15 cellular contexts compared by ENCODE assay signal in the genomic region with DNA sequence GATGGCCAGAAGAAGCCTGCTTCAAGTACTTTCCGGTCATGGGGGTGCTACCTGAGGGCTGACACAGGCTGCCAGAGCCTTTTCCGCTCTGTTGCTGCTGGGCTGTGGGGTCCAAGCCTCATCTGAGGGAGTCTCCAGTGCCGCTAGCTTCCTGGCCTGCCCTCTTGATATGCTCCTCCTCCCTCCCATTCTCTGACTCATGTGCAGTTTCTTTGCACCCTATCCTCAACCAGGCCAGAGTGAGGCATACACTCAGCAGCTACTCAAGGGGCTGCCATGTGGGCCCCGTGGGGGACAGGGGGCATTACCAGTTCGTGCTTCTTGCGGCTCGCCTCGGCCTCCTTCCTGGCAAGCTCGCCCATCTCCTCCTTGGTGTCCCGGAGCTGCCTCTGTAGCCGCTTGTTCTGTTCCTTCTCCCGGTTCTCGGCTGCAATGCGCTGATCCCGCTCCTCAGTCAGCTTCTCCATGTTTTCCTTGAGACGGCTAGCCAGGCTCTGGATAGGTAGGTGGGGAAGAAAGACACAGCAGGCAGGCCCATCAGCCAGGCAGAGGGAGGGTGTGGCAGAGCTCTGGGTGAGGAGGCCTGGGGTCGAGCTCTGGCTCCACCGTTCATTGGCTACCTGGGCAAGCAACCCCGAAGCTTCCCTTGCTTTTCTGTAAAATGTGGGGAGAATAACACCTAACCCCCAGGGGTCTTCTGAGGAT. TPM values are rescaled to one million over a fixed set of nuclear protein-coding genes. Genes with fewer than 3 reads are reported as not detected.
DNase-seq lines count a peak whose midpoint lies in the region; ATAC-seq, FAIRE-seq and TF ChIP-seq lines count a peak whose summit lies in the region.
"Had no signal": no experiment of that assay in that cellular context is flagged by ENCODE, and none has a peak within 500 bp of the region (broad histone marks: within the 10 kb centered on the region; RNA-seq: fewer than 3 reads in every experiment).

No MANE protein-coding gene starts in this region.

- peak in 1 of 2 experiments; percentile 15; a peak in 1 of 4 replicates for TF ChIP-seq RAD21 in H1 (IDR thresholded peaks at IDR 0.05 in 1 of 2, conservative IDR thresholded peaks at IDR 0.05 in 1 of 2; ENCODE audit: low read depth in 2 of 2, low read length in 2 of 2)

- no peak overlapping the region for H2AFZ ChIP-seq in H1 (ENCODE audit: low read length)

- no peaks in the 10 kb centered on the region for H3K9me3 Mint-ChIP-seq in activated CD4-positive, alpha-beta T cell treated with anti-CD3 and anti-CD28 coated beads for 36 hours (ENCODE audit: low read depth)
- no peaks in the 10 kb centered on the region for H3K9me3 Mint-ChIP-seq in activated CD4-positive, alpha-beta T cell treated with anti-CD3 and anti-CD28 coated beads, Interleukin-2, amount 10 ng/mL, durations not matched to agents 24 days and 14 days
- no peaks in the 10 kb centered on the region for H3K9me3 Mint-ChIP-seq in stimulated activated effector memory CD8-positive, alpha-beta T cell treated with anti-CD3 and anti-CD28 coated beads, Interleukin-12 subunit alpha, Interleukin-12 subunit beta, amount 100 ng/mL, for 72 hours

- no peak overlapping the region; the same call in 1 of the 2 replicates for H2AK5ac ChIP-seq in H1 (ENCODE audit: low read depth, low read length)

- no peaks in the 10 kb centered on the region for H3K27me3 Mint-ChIP-seq in activated CD4-positive, alpha-beta T cell treated with anti-CD3 and anti-CD28 coated beads for 36 hours
- no peaks in the 10 kb centered on the region for H3K27me3 Mint-ChIP-seq in activated CD4-positive, alpha-beta T cell treated with anti-CD3 and anti-CD28 coated beads, Interleukin-2, amount 10 ng/mL, durations not matched to agents 24 days and 14 days

- H3K56ac ChIP-seq in H1 (replicated peaks; ENCODE audit: insufficient read length, low read depth, low read length), result no peak overlapping the region

- H3K4me1 ChIP-seq in H1 (replicated peaks in 1 of 4; ENCODE audit: control insufficient read depth in 3 of 4, insufficient read depth in 4 of 4, low read length in 3 of 4) (peaks cover 12 to 37% (median 17%) of the 10 kb centered on the region in 4 experiments), right lobe of liver (no peaks in the 10 kb centered on the region), thyroid gland (no peaks in the 10 kb centered on the region)

- no peak overlapping the region for H3K4ac ChIP-seq in H1 (replicated peaks; ENCODE audit: insufficient read length, low read depth, low read length)

- TF ChIP-seq POLR2A in H1 (IDR thresholded peaks at IDR 0.05; ENCODE audit: control extremely low read depth in 1 of 2, low read depth in 2 of 2, low read length in 2 of 2) (no peak), right lobe of liver (IDR thresholded peaks at IDR 0.05) (no peak), thyroid gland (IDR thresholded peaks at IDR 0.05) (no peak)

- H3K27ac ChIP-seq in H1 (ENCODE audit: low read depth, low read length) (no peak overlapping the region), right lobe of liver (no peak overlapping the region), thyroid gland (no peak overlapping the region)

- H3K4me1 Mint-ChIP-seq in activated CD4-positive, alpha-beta T cell treated with anti-CD3 and anti-CD28 coated beads for 36 hours, result no peaks in the 10 kb centered on the region
- H3K4me1 Mint-ChIP-seq in activated CD4-positive, alpha-beta T cell treated with anti-CD3 and anti-CD28 coated beads, Interleukin-2, amount 10 ng/mL, durations not matched to agents 24 days and 14 days, result no peaks in the 10 kb centered on the region
- no peaks in the 10 kb centered on the region for H3K4me1 Mint-ChIP-seq in stimulated activated effector memory CD8-positive, alpha-beta T cell treated with anti-CD3 and anti-CD28 coated beads, Interleukin-12 subunit alpha, Interleukin-12 subunit beta, amount 100 ng/mL, for 72 hours

- no peak overlapping the region for H3K9ac ChIP-seq in H1 (replicated peaks in 1 of 4; ENCODE audit: extremely low read depth in 1 of 4, low read depth in 3 of 4, low read length in 3 of 4)

- no peak for DNase-seq in activated CD4-positive, alpha-beta T cell treated with anti-CD3 and anti-CD28 coated beads for 36 hours
- DNase-seq in activated CD4-positive, alpha-beta T cell treated with anti-CD3 and anti-CD28 coated beads, Interleukin-2, amount 10 ng/mL, durations not matched to agents 24 days and 14 days, result no peak
- DNase-seq in NCI-H69 (lab: John Stamatoyannopoulos, UW) (peak; percentile 89), H1 (ENCODE audit: low read depth in 1 of 2, low spot score in 2 of 2) (no peak), NCI-H2107 treated with DMSO at 0.1 percent for 48 hours (lab: John Stamatoyannopoulos, UW; ENCODE audit: unreplicated experiment) (no peak), right lobe of liver (no peak), thyroid gland (no peak)
- DNase-seq in stimulated activated effector memory CD8-positive, alpha-beta T cell treated with anti-CD3 and anti-CD28 coated beads, Interleukin-12 subunit alpha, Interleukin-12 subunit beta, amount 100 ng/mL, for 72 hours (ENCODE audit: low spot score in 2 of 2), result no peak
- DNase-seq: DMS79 treated with DMSO at 0.1 percent for 48 hours, HCEC 1CT, KBM-7, NCI-H1694, NCI-H82, SHP77 treated with DMSO at 0.1 percent for 48 hours had no signal

- peaks cover 9% of the 10 kb centered on the region for H3K36me3 Mint-ChIP-seq in activated CD4-positive, alpha-beta T cell treated with anti-CD3 and anti-CD28 coated beads for 36 hours (ENCODE audit: low read depth)
- H3K36me3 Mint-ChIP-seq in activated CD4-positive, alpha-beta T cell treated with anti-CD3 and anti-CD28 coated beads, Interleukin-2, amount 10 ng/mL, durations not matched to agents 24 days and 14 days (ENCODE audit: low read depth), result peaks cover 34% of the 10 kb centered on the region
- H3K36me3 Mint-ChIP-seq in stimulated activated effector memory CD8-positive, alpha-beta T cell treated with anti-CD3 and anti-CD28 coated beads, Interleukin-12 subunit alpha, Interleukin-12 subunit beta, amount 100 ng/mL, for 72 hours, result peaks cover 57% of the 10 kb centered on the region

- intact Hi-C loops in activated CD4-positive, alpha-beta T cell treated with anti-CD3 and anti-CD28 coated beads for 36 hours (cut with DNase I, micrococcal nuclease), result no loop called here
- intact Hi-C loops in activated CD4-positive, alpha-beta T cell treated with anti-CD3 and anti-CD28 coated beads, Interleukin-2, amount 10 ng/mL, durations not matched to agents 24 days and 14 days (cut with micrococcal nuclease), result no loop called here
- intact Hi-C loops in right lobe of liver (cut with DNase I), result no loop called here
- intact Hi-C loops in thyroid gland (cut with DNase I), result no loop called here

- 0 out of 2 replicates have a peak overlapping the region, but pooled peaks have one; percentile 39 for H4K8ac ChIP-seq in H1 (ENCODE audit: extremely low read depth, insufficient read depth, low read length)

- no peak overlapping the region for H2BK120ac ChIP-seq in H1 (replicated peaks; ENCODE audit: low read depth, low read length)

- H2BK12ac ChIP-seq in H1 (ENCODE audit: low read depth, low read length), result no peak overlapping the region

- POLR2A ChIA-PET in activated CD4-positive, alpha-beta T cell treated with anti-CD3 and anti-CD28 coated beads for 36 hours (lab: Charles Lee), result interaction anchor here (0.5 kb wide), 1 partner anchor 22 kb away, joined by 6 read pairs; no protein-coding TSS in a partner anchor
- POLR2A ChIA-PET in H1 (lab: Charles Lee; ENCODE audit: partially characterized antibody), result interaction anchor here (1.0 to 1.4 kb wide), 3 partner anchors 10 to 55 kb away, joined by 3 to 5 read pairs (median 4); no protein-coding TSS in a partner anchor

- H3K23ac ChIP-seq in H1 (ENCODE audit: insufficient read length), result no peak overlapping the region

- FAIRE-seq in H1 (lab: Jason Lieb, UNC), result no peak
- FAIRE-seq: RCC 7860 had no signal

- no peaks in the 10 kb centered on the region for H3K23me2 ChIP-seq in H1 (ENCODE audit: low read depth, low read length)

- H3K79me2 ChIP-seq in H1 (ENCODE audit: control insufficient read depth in 1 of 2, insufficient read depth in 2 of 2, low read length in 2 of 2), result no peaks in the 10 kb centered on the region

- no peak overlapping the region for H4K5ac ChIP-seq in H1 (ENCODE audit: insufficient read length, low read depth, low read length)

- no peaks in the 10 kb centered on the region; a peak in 1 of 7 replicates for H3K27me3 ChIP-seq in H1 (replicated peaks in 1 of 4; ENCODE audit: control insufficient read depth in 3 of 4, extremely low read depth in 1 of 4, insufficient read depth in 3 of 4, low read length in 3 of 4)
- H3K27me3 ChIP-seq in right lobe of liver, result no peaks in the 10 kb centered on the region
- H3K27me3 ChIP-seq in thyroid gland, result no peaks in the 10 kb centered on the region

- no peak overlapping the region for H3K4me3 ChIP-seq in H1 (ENCODE audit: extremely low read depth in 1 of 4, insufficient read depth in 2 of 4, low read depth in 3 of 4, low read length in 4 of 4)
- no peak overlapping the region for H3K4me3 ChIP-seq in right lobe of liver
- no peak overlapping the region for H3K4me3 ChIP-seq in thyroid gland (replicated peaks in 1 of 3)

- no peaks in the 10 kb centered on the region for H3K9me3 ChIP-seq in H1 (ENCODE audit: insufficient read depth in 2 of 2, low read depth in 1 of 2, low read length in 1 of 2)
- no peaks in the 10 kb centered on the region for H3K9me3 ChIP-seq in right lobe of liver
- no peaks in the 10 kb centered on the region for H3K9me3 ChIP-seq in thyroid gland

- no peak overlapping the region for H3K4me3 Mint-ChIP-seq in activated CD4-positive, alpha-beta T cell treated with anti-CD3 and anti-CD28 coated beads for 36 hours
- H3K4me3 Mint-ChIP-seq in activated CD4-positive, alpha-beta T cell treated with anti-CD3 and anti-CD28 coated beads, Interleukin-2, amount 10 ng/mL, durations not matched to agents 24 days and 14 days, result no peak overlapping the region
- H3K4me3 Mint-ChIP-seq in stimulated activated effector memory CD8-positive, alpha-beta T cell treated with anti-CD3 and anti-CD28 coated beads, Interleukin-12 subunit alpha, Interleukin-12 subunit beta, amount 100 ng/mL, for 72 hours, result no peak overlapping the region

- H3K27ac Mint-ChIP-seq in activated CD4-positive, alpha-beta T cell treated with anti-CD3 and anti-CD28 coated beads for 36 hours, result no peak overlapping the region
- H3K27ac Mint-ChIP-seq in activated CD4-positive, alpha-beta T cell treated with anti-CD3 and anti-CD28 coated beads, Interleukin-2, amount 10 ng/mL, durations not matched to agents 24 days and 14 days, result no peak overlapping the region
- peak overlapping the region; percentile 34 for H3K27ac Mint-ChIP-seq in stimulated activated effector memory CD8-positive, alpha-beta T cell treated with anti-CD3 and anti-CD28 coated beads, Interleukin-12 subunit alpha, Interleukin-12 subunit beta, amount 100 ng/mL, for 72 hours

- CTCF ChIA-PET in activated CD4-positive, alpha-beta T cell treated with anti-CD3 and anti-CD28 coated beads for 36 hours (lab: Charles Lee), result interaction anchor here (1.7 to 1.9 kb wide), 2 partner anchors 29 to 121 kb away, joined by 5 to 8 read pairs; no protein-coding TSS in a partner anchor
- CTCF ChIA-PET in H1 (lab: Charles Lee; ENCODE audit: partially characterized antibody), result interaction anchor here (0.8 to 1.9 kb wide), 10 partner anchors 8 to 121 kb away, joined by 3 to 7 read pairs (median 3); no protein-coding TSS in a partner anchor

- 79% methylated on average over 19 of the region's 19 CpGs; no CpG with 5 or more reads in 1 of the 2 experiments for WGBS in H1 (ENCODE audit: extremely low coverage in 1 of 2, insufficient coverage in 1 of 2, insufficient read length in 1 of 2, insufficient replicate concordance in 2 of 2, low coverage in 1 of 2, low lambda C conversion rate in 2 of 2, missing lambda C conversion rate in 1 of 2), 2 experiments
- WGBS in right lobe of liver (ENCODE audit: insufficient coverage, low coverage, low lambda C conversion rate, missing lambda C conversion rate), result 92% methylated on average over 13 of the region's 19 CpGs
- 90% methylated on average over 19 of the region's 19 CpGs for WGBS in thyroid gland, 2 donors

- no peak overlapping the region for H3K14ac ChIP-seq in H1 (ENCODE audit: insufficient read length)

- TF ChIP-seq CTCF in H1 (IDR thresholded peaks at IDR 0.05; ENCODE audit: control extremely low read depth in 1 of 3, insufficient read depth in 1 of 3, low read depth in 1 of 3, low read length in 3 of 3) (no peak), right lobe of liver (IDR thresholded peaks at IDR 0.05) (no peak), thyroid gland (IDR thresholded peaks at IDR 0.05) (no peak)

- H4K91ac ChIP-seq in H1 (replicated peaks; ENCODE audit: insufficient read length, low read length), result no peak overlapping the region

- no peak overlapping the region for H2BK20ac ChIP-seq in H1 (ENCODE audit: low read length)

- H3K79me1 ChIP-seq in H1 (ENCODE audit: low read depth, low read length), result no peaks in the 10 kb centered on the region

- no peak overlapping the region for H2BK15ac ChIP-seq in H1 (ENCODE audit: low read length)

- H3K4me2 ChIP-seq in H1 (ENCODE audit: insufficient read depth in 1 of 2, low read depth in 2 of 2, low read length in 2 of 2), result no peak overlapping the region

- peak; percentile 39 for ATAC-seq in activated CD4-positive, alpha-beta T cell treated with anti-CD3 and anti-CD28 coated beads for 36 hours
- no peak for ATAC-seq in stimulated activated effector memory CD8-positive, alpha-beta T cell treated with anti-CD3 and anti-CD28 coated beads, Interleukin-12 subunit alpha, Interleukin-12 subunit beta, amount 100 ng/mL, for 72 hours
- no peak for ATAC-seq in right lobe of liver

- TF ChIP-seq EP300 in H1 (IDR thresholded peaks at IDR 0.05; ENCODE audit: borderline replicate concordance in 1 of 2, low read depth in 2 of 2, low read length in 2 of 2), result no peak

- H2BK5ac ChIP-seq in H1 (ENCODE audit: low read depth, low read length), result no peak overlapping the region

- H3K36me3 ChIP-seq in H1 (ENCODE audit: control insufficient read depth in 2 of 4, insufficient read depth in 4 of 4, low read length in 3 of 4) (peaks cover 0 to 14% (median 6%) of the 10 kb centered on the region in 4 experiments; a peak in 6 of 8 replicates), right lobe of liver (peaks cover 15 to 95% (median 43%) of the 10 kb centered on the region in 4 donors), thyroid gland (peaks cover 39 to 48% of the 10 kb centered on the region in 2 donors)

- peaks cover 0 to 2% of the 10 kb centered on the region in 2 experiments for H4K20me1 ChIP-seq in H1 (replicated peaks in 1 of 2; ENCODE audit: control insufficient read depth in 1 of 2, insufficient read depth in 2 of 2, low read length in 2 of 2)

- no peak overlapping the region for H3K18ac ChIP-seq in H1 (ENCODE audit: extremely low read depth, low read length)

RNA-seq across cellular contexts. Expression of gene PIPOX, which starts 43.8 kb away (rescaled TPM):
- 1 to 10 TPM; 1.8 to 2.1 TPM for total RNA-seq in activated CD4-positive, alpha-beta T cell treated with anti-CD3 and anti-CD28 coated beads for 36 hours
- 1.2 and 1.4 TPM in 2 replicates for total RNA-seq in activated CD4-positive, alpha-beta T cell treated with anti-CD3 and anti-CD28 coated beads, Interleukin-2, amount 10 ng/mL, durations not matched to agents 24 days and 14 days
- total RNA-seq in H1 (2021; fragmentation: NEBNext Ultra II Directional; extraction: Animal tissue kit (Norgen Biotek cat#: 25700)), result 55.5 and 57.2 TPM in 2 replicates
- 75.0 and 99.6 TPM in 2 replicates for polyA plus RNA-seq in H1 (2011; rRNA removed)
- 70.3 TPM for polyA plus RNA-seq in H1 (2011; cell fraction: cytosol; rRNA removed)
- polyA plus RNA-seq in H1 (2011; cell fraction: nucleus; rRNA removed), result 39.1 TPM
- 46.5 to 58.4 TPM (median 54.3 TPM) in 4 replicates for polyA plus RNA-seq in H1 (2012, experiment 1 of 2)
- polyA plus RNA-seq in H1 (2012, experiment 2 of 2), result 39.4 TPM
- 51.2 TPM for polyA plus RNA-seq in H1 (2013, experiment 1 of 2)
- 48.0 TPM for polyA plus RNA-seq in H1 (2013, experiment 2 of 2)
- polyA minus RNA-seq in H1 (2011; rRNA and poly(A)+ RNA removed), result 68.1 and 68.2 TPM in 2 replicates
- 15.8 TPM for polyA minus RNA-seq in H1 (2011; cell fraction: cytosol; rRNA and poly(A)+ RNA removed)
- polyA minus RNA-seq in H1 (2011; cell fraction: nucleus; rRNA and poly(A)+ RNA removed), result 28.2 TPM
- total RNA-seq in right lobe of liver, result 100 to 1,000 TPM; 167 to 322 (median 226) TPM
- total RNA-seq in thyroid gland, result 1 to 10 TPM in 1 of 4 donors, under 1 TPM in 2, not detected in 1; 0.58 to 1.7 (median 0.93) TPM

Comparison
In these comparisons a context has a peak if more than half of its experiments do, and no peak if none do; other contexts are left out.
1. RNA of gene PIPOX, which starts 43.8 kb away (total RNA-seq): 167 to 322 TPM in right lobe of liver and 55.5 to 57.2 TPM in H1; 1.8 to 2.1 TPM in activated CD4-positive, alpha-beta T cell treated with anti-CD3 and anti-CD28 coated beads for 36 hours, 1.2 to 1.4 TPM in activated CD4-positive, alpha-beta T cell treated with anti-CD3 and anti-CD28 coated beads, Interleukin-2, amount 10 ng/mL, durations not matched to agents 24 days and 14 days and 0.58 to 1.7 TPM in thyroid gland; every median in the first group is over 10 times any median in the second.